In the genomic region with DNA sequence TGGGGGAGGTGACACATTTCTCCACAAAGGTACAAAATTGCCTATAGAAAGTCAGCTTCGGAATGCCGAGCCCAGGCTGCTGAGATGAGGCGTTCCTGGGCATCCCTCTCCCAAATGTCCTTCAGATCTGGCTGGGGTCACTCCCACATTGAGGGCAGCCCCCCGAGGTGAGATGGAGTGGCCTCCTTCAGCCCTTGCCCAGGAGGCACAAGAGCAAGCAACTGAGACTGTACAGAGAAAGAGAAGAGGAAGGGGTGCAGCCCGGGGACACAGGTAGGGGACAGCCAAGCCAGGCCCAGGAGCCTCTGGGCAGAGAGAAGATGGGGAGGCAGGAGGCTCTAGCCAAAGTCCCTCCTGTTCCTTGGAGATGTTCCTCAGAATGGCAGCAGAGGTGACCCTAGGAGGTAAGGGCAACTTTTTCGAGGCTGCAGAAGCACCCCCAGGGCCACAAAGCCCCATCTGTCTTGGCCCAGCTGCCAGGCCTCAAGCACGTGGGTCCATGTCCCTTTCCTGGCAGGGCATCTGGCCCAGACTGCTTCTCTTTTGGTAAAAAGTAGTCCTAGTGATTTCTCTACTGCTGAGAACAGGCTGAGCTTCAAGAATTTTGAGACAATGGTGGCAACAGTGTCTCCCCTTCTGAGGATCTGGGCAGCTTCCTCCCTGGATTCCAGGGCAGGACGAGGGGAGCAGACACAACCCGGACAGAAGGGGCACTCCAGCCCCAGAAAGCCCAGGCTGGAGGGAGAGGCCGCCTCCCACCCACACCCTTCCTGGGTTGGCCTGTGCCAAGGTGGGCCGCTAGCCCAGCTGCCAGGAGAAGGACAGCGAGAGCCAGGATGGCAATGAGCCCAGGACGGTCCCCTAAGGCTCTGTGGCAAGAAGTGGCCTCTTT, we compare ENCODE assay signal across 1 cellular context.
TF ChIP-seq lines count a peak whose summit lies in the region.

No MANE protein-coding gene starts in this region.

TF ChIP-seq in SK-N-SH treated with all-trans-retinoic acid at 6 μM for 48 hours, 23 proteins besides CTCF, POLR2A, EP300 and RAD21 (continued from another document):
- TF ChIP-seq, protein P1, sequence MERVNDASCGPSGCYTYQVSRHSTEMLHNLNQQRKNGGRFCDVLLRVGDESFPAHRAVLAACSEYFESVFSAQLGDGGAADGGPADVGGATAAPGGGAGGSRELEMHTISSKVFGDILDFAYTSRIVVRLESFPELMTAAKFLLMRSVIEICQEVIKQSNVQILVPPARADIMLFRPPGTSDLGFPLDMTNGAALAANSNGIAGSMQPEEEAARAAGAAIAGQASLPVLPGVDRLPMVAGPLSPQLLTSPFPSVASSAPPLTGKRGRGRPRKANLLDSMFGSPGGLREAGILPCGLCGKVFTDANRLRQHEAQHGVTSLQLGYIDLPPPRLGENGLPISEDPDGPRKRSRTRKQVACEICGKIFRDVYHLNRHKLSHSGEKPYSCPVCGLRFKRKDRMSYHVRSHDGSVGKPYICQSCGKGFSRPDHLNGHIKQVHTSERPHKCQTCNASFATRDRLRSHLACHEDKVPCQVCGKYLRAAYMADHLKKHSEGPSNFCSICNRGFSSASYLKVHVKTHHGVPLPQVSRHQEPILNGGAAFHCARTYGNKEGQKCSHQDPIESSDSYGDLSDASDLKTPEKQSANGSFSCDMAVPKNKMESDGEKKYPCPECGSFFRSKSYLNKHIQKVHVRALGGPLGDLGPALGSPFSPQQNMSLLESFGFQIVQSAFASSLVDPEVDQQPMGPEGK (CRISPR knock-in tag; IDR thresholded peaks at IDR 0.05; ENCODE audit: borderline replicate concordance): no peak
- TF ChIP-seq ZNF565 (CRISPR knock-in tag; conservative IDR thresholded peaks at IDR 0.05; ENCODE audit: low read depth): no peak
- no peak for TF ChIP-seq ISL1 (CRISPR knock-in tag; IDR thresholded peaks at IDR 0.05)
- TF ChIP-seq ZC3H10 (CRISPR knock-in tag; IDR thresholded peaks at IDR 0.05): no peak
- TF ChIP-seq SNAI2 (CRISPR knock-in tag; IDR thresholded peaks at IDR 0.05): no peak
- no peak for TF ChIP-seq TCF4 (CRISPR knock-in tag; IDR thresholded peaks at IDR 0.05; ENCODE audit: borderline replicate concordance)
- no peak for TF ChIP-seq GLIS3 (CRISPR knock-in tag; IDR thresholded peaks at IDR 0.05)
- no peak for TF ChIP-seq OSR1 (CRISPR knock-in tag; IDR thresholded peaks at IDR 0.05)
- TF ChIP-seq, protein P2, sequence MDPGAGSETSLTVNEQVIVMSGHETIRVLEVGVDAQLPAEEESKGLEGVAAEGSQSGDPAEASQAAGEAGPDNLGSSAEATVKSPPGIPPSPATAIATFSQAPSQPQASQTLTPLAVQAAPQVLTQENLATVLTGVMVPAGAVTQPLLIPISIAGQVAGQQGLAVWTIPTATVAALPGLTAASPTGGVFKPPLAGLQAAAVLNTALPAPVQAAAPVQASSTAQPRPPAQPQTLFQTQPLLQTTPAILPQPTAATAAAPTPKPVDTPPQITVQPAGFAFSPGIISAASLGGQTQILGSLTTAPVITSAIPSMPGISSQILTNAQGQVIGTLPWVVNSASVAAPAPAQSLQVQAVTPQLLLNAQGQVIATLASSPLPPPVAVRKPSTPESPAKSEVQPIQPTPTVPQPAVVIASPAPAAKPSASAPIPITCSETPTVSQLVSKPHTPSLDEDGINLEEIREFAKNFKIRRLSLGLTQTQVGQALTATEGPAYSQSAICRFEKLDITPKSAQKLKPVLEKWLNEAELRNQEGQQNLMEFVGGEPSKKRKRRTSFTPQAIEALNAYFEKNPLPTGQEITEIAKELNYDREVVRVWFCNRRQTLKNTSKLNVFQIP (CRISPR knock-in tag; IDR thresholded peaks at IDR 0.05; ENCODE audit: borderline replicate concordance, low read depth): no peak
- TF ChIP-seq ZNF8 (CRISPR knock-in tag; IDR thresholded peaks at IDR 0.05): no peak
- TF ChIP-seq CSDC2 (CRISPR knock-in tag; IDR thresholded peaks at IDR 0.05): no peak
- TF ChIP-seq ZNF70 (CRISPR knock-in tag; IDR thresholded peaks at IDR 0.05): no peak
